In the genomic region with DNA sequence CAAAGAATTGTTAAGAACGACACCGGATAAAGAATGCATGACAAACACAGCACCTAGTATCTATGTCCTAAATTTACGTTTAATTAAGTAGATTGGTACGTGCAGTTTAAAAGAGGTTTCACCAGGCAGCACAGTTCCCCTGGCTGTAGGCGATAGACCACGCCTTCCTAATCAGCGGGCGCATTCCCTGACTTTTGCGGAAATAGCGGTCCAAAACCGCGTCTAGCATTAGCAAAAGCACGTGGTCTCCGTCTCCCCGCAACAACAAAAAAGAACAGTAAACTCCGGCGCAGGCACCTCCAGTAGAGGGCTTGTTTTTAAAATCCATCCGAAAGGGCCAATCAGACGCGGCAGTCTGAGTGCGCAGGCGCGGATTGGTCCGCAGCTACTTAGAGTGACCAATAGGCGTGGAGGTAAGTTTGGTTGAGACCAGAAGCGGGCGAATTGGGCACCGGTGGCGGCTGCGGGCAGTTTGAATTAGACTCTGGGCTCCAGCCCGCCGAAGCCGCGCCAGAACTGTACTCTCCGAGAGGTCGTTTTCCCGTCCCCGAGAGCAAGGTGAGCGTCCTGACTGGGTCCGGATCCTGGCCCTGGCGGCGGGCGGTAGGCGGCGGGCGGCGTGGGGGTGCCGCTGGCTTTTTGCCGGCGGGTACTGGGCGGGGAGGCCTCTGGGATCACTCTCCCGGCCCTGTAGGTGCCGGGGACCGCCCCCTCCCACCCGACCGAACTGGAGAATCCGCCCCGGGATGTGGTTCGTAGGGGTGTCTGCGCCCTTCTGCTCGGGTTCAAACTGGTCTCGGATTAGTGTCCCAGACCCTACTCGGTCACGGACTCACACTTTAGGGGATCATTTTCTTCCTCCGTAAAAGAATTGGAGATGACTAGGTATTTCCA, we compare ENCODE assay signal across 1 cellular context.
TF ChIP-seq lines count a peak whose summit lies in the region.

Gene CENPF, plus strand, starts transcription at position 432 of the 894 bp plus-strand sequence. CDS start 10,560 bp downstream, outside the sequence.

TF ChIP-seq in HepG2, 621 proteins besides CTCF, POLR2A, EP300 and RAD21 (continued from another document and continues in another):
- no peak for TF ChIP-seq JARID2 (CRISPR knock-in tag; IDR thresholded peaks at IDR 0.05; ENCODE audit: insufficient replicate concordance)
- TF ChIP-seq, protein P1, sequence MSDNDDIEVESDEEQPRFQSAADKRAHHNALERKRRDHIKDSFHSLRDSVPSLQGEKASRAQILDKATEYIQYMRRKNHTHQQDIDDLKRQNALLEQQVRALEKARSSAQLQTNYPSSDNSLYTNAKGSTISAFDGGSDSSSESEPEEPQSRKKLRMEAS (IDR thresholded peaks at IDR 0.05): peak; percentile 98
- no peak for TF ChIP-seq XBP1 (CRISPR knock-in tag; IDR thresholded peaks at IDR 0.05)
- TF ChIP-seq ZSCAN25 (CRISPR knock-in tag; IDR thresholded peaks at IDR 0.05): 0 out of 2 replicates have a peak, but pooled peaks have one; percentile 35
- TF ChIP-seq TFE3 (CRISPR knock-in tag; IDR thresholded peaks at IDR 0.05): peak; percentile 76
- TF ChIP-seq KDM2A (CRISPR knock-in tag; IDR thresholded peaks at IDR 0.05; ENCODE audit: borderline replicate concordance, low read depth): no peak; the same call in 1 of the 2 replicates
- peak; percentile 75; the same call in 1 of the 2 replicates for TF ChIP-seq HMG20B (CRISPR knock-in tag; conservative IDR thresholded peaks at IDR 0.05)
- no peak for TF ChIP-seq ZKSCAN5 (CRISPR knock-in tag; IDR thresholded peaks at IDR 0.05)
- TF ChIP-seq, protein P2, sequence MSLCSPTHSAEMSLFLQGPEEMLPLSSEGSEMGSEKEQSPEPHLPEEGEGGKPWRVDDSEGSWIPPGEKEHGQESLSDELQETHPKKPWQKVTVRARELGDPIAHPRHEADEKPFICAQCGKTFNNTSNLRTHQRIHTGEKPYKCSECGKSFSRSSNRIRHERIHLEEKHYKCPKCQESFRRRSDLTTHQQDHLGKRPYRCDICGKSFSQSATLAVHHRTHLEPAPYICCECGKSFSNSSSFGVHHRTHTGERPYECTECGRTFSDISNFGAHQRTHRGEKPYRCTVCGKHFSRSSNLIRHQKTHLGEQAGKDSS (CRISPR knock-in tag; IDR thresholded peaks at IDR 0.05; ENCODE audit: borderline replicate concordance, low read depth): no peak
- TF ChIP-seq ZBTB3 (CRISPR knock-in tag; IDR thresholded peaks at IDR 0.05; ENCODE audit: borderline replicate concordance, low read depth): 0 out of 2 replicates have a peak, but pooled peaks have one; percentile 24
- no peak for TF ChIP-seq NPAS2 (CRISPR knock-in tag; IDR thresholded peaks at IDR 0.05; ENCODE audit: borderline replicate concordance)
- peak; percentile 77 for TF ChIP-seq ZSCAN31 (CRISPR knock-in tag; IDR thresholded peaks at IDR 0.05; ENCODE audit: low read depth)
- TF ChIP-seq TAF1 (CRISPR knock-in tag; IDR thresholded peaks at IDR 0.05): 0 out of 2 replicates have a peak, but pooled peaks have one; percentile 19
- TF ChIP-seq, protein P3, sequence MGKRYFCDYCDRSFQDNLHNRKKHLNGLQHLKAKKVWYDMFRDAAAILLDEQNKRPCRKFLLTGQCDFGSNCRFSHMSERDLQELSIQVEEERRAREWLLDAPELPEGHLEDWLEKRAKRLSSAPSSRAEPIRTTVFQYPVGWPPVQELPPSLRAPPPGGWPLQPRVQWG (CRISPR knock-in tag; IDR thresholded peaks at IDR 0.05; ENCODE audit: borderline replicate concordance, low read depth): no peak
- TF ChIP-seq RCOR2 (CRISPR knock-in tag; IDR thresholded peaks at IDR 0.05): no peak
- TF ChIP-seq ZBTB39 (CRISPR knock-in tag; IDR thresholded peaks at IDR 0.05): no peak
- peak; percentile 96 for TF ChIP-seq TOPORS (CRISPR knock-in tag; IDR thresholded peaks at IDR 0.05)
- peak; percentile 99 for TF ChIP-seq SAP130 (CRISPR knock-in tag; IDR thresholded peaks at IDR 0.05; ENCODE audit: low read depth)
- TF ChIP-seq ZNF678 (CRISPR knock-in tag; IDR thresholded peaks at IDR 0.05): no peak
- no peak for TF ChIP-seq ZNF232 (CRISPR knock-in tag; IDR thresholded peaks at IDR 0.05; ENCODE audit: borderline replicate concordance)
- TF ChIP-seq, protein P4, sequence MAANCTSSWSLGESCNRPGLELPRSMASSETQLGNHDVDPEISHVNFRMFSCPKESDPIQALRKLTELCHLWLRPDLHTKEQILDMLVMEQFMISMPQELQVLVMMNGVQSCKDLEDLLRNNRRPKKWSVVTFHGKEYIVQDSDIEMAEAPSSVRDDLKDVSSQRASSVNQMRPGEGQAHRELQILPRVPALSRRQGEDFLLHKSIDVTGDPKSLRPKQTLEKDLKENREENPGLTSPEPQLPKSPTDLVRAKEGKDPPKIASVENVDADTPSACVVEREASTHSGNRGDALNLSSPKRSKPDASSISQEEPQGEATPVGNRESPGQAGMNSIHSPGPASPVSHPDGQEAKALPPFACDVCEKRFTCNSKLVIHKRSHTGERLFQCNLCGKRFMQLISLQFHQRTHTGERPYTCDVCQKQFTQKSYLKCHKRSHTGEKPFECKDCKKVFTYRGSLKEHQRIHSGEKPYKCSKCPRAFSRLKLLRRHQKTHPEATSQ (CRISPR knock-in tag; IDR thresholded peaks at IDR 0.05; ENCODE audit: borderline replicate concordance): peak; percentile 95
- TF ChIP-seq, protein P5, sequence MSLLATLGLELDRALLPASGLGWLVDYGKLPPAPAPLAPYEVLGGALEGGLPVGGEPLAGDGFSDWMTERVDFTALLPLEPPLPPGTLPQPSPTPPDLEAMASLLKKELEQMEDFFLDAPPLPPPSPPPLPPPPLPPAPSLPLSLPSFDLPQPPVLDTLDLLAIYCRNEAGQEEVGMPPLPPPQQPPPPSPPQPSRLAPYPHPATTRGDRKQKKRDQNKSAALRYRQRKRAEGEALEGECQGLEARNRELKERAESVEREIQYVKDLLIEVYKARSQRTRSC (CRISPR knock-in tag; IDR thresholded peaks at IDR 0.05; ENCODE audit: low read depth): no peak
- TF ChIP-seq CHD4 (IDR thresholded peaks at IDR 0.05; ENCODE audit: borderline replicate concordance, low read length): no peak
- peak; percentile 17; the same call in 1 of the 2 replicates for TF ChIP-seq ATF3 (CRISPR knock-in tag; IDR thresholded peaks at IDR 0.05)
- no peak for TF ChIP-seq ZNF282 (IDR thresholded peaks at IDR 0.05; ENCODE audit: partially characterized antibody)
- TF ChIP-seq, protein P6, sequence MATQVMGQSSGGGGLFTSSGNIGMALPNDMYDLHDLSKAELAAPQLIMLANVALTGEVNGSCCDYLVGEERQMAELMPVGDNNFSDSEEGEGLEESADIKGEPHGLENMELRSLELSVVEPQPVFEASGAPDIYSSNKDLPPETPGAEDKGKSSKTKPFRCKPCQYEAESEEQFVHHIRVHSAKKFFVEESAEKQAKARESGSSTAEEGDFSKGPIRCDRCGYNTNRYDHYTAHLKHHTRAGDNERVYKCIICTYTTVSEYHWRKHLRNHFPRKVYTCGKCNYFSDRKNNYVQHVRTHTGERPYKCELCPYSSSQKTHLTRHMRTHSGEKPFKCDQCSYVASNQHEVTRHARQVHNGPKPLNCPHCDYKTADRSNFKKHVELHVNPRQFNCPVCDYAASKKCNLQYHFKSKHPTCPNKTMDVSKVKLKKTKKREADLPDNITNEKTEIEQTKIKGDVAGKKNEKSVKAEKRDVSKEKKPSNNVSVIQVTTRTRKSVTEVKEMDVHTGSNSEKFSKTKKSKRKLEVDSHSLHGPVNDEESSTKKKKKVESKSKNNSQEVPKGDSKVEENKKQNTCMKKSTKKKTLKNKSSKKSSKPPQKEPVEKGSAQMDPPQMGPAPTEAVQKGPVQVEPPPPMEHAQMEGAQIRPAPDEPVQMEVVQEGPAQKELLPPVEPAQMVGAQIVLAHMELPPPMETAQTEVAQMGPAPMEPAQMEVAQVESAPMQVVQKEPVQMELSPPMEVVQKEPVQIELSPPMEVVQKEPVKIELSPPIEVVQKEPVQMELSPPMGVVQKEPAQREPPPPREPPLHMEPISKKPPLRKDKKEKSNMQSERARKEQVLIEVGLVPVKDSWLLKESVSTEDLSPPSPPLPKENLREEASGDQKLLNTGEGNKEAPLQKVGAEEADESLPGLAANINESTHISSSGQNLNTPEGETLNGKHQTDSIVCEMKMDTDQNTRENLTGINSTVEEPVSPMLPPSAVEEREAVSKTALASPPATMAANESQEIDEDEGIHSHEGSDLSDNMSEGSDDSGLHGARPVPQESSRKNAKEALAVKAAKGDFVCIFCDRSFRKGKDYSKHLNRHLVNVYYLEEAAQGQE (IDR thresholded peaks at IDR 0.05; ENCODE audit: borderline replicate concordance in 1 of 2, low read depth in 1 of 2, low read length in 2 of 2): no peak
- TF ChIP-seq KLF12 (CRISPR knock-in tag; IDR thresholded peaks at IDR 0.05; ENCODE audit: borderline replicate concordance): peak; percentile 39; the same call in 1 of the 2 replicates
- TF ChIP-seq, protein P7, sequence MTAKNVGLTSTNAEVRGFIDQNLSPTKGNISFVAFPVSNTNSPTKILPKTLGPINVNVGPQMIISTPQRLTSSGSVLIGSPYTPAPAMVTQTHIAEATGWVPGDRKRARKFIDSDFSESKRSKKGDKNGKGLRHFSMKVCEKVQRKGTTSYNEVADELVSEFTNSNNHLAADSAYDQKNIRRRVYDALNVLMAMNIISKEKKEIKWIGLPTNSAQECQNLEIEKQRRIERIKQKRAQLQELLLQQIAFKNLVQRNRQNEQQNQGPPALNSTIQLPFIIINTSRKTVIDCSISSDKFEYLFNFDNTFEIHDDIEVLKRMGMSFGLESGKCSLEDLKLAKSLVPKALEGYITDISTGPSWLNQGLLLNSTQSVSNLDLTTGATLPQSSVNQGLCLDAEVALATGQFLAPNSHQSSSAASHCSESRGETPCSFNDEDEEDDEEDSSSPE (CRISPR knock-in tag; IDR thresholded peaks at IDR 0.05): peak; percentile 99
- no peak for TF ChIP-seq ZNF572 (CRISPR knock-in tag; IDR thresholded peaks at IDR 0.05)
- no peak for TF ChIP-seq NFATC3 (CRISPR knock-in tag; IDR thresholded peaks at IDR 0.05)
- TF ChIP-seq ZBTB49 (CRISPR knock-in tag; IDR thresholded peaks at IDR 0.05; ENCODE audit: borderline replicate concordance): no peak
- TF ChIP-seq ZNF7 (CRISPR knock-in tag; IDR thresholded peaks at IDR 0.05): no peak
- no peak for TF ChIP-seq ZNF512 (CRISPR knock-in tag; IDR thresholded peaks at IDR 0.05)
- peak; percentile 48; the same call in 1 of the 2 replicates for TF ChIP-seq POLR2G (IDR thresholded peaks at IDR 0.05; ENCODE audit: low read depth, low read length)
- no peak for TF ChIP-seq ZBTB42 (CRISPR knock-in tag; IDR thresholded peaks at IDR 0.05)
- no peak for TF ChIP-seq ATAD3A (CRISPR knock-in tag; IDR thresholded peaks at IDR 0.05)
- TF ChIP-seq AKAP8 (CRISPR knock-in tag; IDR thresholded peaks at IDR 0.05): no peak
- no peak for TF ChIP-seq GATA4 (IDR thresholded peaks at IDR 0.05; ENCODE audit: borderline replicate concordance, low read depth)
